ENCODE assay signal across 1 cellular context in the genomic region with DNA sequence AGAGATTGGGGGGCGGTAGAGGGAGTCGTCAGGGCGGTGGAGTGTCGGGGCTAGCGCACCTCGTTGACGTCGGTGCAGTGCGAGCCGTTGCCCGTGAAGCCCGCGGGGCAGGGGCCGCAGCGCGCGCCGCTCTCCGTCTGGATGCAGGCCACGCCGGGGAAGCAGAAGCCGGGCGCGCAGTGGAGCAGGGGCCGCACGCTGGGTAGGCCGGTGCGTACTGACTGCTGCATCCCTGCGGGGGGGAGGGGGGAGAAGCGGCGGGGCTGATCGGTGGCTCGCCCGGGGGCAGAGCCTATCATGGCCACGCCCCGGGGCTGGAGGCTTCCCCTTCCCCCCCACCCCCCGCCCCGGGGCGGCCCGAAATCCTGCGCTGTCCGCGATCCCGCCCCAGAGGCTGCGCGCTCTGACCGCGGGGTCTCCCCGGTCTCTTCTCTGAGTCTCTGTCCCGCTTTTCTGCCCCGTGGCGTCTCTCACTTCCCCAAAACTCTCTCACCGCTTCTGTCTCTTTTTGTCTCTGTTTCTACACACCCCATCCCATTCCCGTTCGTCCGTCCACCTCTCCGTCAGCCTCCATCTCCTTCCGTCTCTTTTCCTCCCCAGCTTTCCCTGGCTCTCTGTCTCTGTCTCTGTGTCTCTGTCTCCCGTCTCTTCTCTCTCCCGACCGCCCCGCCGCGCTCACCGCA.
TF ChIP-seq lines count a peak whose summit lies in the region.

No MANE protein-coding gene starts in this region.

TF ChIP-seq in GM23338, 12 proteins besides CTCF, POLR2A, EP300 and RAD21 (continued from another document):
- TF ChIP-seq, protein P1, sequence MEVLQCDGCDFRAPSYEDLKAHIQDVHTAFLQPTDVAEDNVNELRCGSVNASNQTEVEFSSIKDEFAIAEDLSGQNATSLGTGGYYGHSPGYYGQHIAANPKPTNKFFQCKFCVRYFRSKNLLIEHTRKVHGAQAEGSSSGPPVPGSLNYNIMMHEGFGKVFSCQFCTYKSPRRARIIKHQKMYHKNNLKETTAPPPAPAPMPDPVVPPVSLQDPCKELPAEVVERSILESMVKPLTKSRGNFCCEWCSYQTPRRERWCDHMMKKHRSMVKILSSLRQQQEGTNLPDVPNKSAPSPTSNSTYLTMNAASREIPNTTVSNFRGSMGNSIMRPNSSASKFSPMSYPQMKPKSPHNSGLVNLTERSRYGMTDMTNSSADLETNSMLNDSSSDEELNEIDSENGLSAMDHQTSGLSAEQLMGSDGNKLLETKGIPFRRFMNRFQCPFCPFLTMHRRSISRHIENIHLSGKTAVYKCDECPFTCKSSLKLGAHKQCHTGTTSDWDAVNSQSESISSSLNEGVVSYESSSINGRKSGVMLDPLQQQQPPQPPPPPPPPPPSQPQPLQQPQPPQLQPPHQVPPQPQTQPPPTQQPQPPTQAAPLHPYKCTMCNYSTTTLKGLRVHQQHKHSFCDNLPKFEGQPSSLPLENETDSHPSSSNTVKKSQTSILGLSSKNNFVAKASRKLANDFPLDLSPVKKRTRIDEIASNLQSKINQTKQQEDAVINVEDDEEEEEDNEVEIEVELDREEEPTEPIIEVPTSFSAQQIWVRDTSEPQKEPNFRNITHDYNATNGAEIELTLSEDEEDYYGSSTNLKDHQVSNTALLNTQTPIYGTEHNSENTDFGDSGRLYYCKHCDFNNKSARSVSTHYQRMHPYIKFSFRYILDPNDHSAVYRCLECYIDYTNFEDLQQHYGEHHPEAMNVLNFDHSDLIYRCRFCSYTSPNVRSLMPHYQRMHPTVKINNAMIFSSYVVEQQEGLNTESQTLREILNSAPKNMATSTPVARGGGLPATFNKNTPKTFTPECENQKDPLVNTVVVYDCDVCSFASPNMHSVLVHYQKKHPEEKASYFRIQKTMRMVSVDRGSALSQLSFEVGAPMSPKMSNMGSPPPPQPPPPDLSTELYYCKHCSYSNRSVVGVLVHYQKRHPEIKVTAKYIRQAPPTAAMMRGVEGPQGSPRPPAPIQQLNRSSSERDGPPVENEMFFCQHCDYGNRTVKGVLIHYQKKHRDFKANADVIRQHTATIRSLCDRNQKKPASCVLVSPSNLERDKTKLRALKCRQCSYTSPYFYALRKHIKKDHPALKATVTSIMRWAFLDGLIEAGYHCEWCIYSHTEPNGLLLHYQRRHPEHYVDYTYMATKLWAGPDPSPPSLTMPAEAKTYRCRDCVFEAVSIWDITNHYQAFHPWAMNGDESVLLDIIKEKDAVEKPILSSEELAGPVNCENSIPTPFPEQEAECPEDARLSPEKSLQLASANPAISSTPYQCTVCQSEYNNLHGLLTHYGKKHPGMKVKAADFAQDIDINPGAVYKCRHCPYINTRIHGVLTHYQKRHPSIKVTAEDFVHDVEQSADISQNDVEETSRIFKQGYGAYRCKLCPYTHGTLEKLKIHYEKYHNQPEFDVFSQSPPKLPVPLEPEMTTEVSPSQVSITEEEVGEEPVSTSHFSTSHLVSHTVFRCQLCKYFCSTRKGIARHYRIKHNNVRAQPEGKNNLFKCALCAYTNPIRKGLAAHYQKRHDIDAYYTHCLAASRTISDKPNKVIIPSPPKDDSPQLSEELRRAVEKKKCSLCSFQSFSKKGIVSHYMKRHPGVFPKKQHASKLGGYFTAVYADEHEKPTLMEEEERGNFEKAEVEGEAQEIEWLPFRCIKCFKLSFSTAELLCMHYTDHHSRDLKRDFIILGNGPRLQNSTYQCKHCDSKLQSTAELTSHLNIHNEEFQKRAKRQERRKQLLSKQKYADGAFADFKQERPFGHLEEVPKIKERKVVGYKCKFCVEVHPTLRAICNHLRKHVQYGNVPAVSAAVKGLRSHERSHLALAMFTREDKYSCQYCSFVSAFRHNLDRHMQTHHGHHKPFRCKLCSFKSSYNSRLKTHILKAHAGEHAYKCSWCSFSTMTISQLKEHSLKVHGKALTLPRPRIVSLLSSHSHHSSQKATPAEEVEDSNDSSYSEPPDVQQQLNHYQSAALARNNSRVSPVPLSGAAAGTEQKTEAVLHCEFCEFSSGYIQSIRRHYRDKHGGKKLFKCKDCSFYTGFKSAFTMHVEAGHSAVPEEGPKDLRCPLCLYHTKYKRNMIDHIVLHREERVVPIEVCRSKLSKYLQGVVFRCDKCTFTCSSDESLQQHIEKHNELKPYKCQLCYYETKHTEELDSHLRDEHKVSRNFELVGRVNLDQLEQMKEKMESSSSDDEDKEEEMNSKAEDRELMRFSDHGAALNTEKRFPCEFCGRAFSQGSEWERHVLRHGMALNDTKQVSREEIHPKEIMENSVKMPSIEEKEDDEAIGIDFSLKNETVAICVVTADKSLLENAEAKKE (CRISPR knock-in tag; IDR thresholded peaks at IDR 0.05) = no peak
- TF ChIP-seq, protein P2, sequence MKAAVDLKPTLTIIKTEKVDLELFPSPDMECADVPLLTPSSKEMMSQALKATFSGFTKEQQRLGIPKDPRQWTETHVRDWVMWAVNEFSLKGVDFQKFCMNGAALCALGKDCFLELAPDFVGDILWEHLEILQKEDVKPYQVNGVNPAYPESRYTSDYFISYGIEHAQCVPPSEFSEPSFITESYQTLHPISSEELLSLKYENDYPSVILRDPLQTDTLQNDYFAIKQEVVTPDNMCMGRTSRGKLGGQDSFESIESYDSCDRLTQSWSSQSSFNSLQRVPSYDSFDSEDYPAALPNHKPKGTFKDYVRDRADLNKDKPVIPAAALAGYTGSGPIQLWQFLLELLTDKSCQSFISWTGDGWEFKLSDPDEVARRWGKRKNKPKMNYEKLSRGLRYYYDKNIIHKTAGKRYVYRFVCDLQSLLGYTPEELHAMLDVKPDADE (IDR thresholded peaks at IDR 0.05) = no peak
- no peak for TF ChIP-seq CREB1 (CRISPR knock-in tag; IDR thresholded peaks at IDR 0.05; ENCODE audit: low read depth)
- TF ChIP-seq EZH2phosphoT487 (IDR thresholded peaks at IDR 0.05; ENCODE audit: unreplicated experiment) = no peak
- no peak for TF ChIP-seq JUNB (IDR thresholded peaks at IDR 0.05; ENCODE audit: unreplicated experiment)
- no peak for TF ChIP-seq NANOG (IDR thresholded peaks at IDR 0.05; ENCODE audit: borderline replicate concordance)
- no peak for TF ChIP-seq ZNF331 (CRISPR knock-in tag; IDR thresholded peaks at IDR 0.05; ENCODE audit: low read depth)
- TF ChIP-seq POLR2AphosphoS5 (IDR thresholded peaks at IDR 0.05; ENCODE audit: low read depth) = no peak
- no peak for TF ChIP-seq ZNF114 (CRISPR knock-in tag; IDR thresholded peaks at IDR 0.05)
- TF ChIP-seq, protein P3, sequence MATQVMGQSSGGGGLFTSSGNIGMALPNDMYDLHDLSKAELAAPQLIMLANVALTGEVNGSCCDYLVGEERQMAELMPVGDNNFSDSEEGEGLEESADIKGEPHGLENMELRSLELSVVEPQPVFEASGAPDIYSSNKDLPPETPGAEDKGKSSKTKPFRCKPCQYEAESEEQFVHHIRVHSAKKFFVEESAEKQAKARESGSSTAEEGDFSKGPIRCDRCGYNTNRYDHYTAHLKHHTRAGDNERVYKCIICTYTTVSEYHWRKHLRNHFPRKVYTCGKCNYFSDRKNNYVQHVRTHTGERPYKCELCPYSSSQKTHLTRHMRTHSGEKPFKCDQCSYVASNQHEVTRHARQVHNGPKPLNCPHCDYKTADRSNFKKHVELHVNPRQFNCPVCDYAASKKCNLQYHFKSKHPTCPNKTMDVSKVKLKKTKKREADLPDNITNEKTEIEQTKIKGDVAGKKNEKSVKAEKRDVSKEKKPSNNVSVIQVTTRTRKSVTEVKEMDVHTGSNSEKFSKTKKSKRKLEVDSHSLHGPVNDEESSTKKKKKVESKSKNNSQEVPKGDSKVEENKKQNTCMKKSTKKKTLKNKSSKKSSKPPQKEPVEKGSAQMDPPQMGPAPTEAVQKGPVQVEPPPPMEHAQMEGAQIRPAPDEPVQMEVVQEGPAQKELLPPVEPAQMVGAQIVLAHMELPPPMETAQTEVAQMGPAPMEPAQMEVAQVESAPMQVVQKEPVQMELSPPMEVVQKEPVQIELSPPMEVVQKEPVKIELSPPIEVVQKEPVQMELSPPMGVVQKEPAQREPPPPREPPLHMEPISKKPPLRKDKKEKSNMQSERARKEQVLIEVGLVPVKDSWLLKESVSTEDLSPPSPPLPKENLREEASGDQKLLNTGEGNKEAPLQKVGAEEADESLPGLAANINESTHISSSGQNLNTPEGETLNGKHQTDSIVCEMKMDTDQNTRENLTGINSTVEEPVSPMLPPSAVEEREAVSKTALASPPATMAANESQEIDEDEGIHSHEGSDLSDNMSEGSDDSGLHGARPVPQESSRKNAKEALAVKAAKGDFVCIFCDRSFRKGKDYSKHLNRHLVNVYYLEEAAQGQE (IDR thresholded peaks at IDR 0.05; ENCODE audit: unreplicated experiment) = no peak
